22 cellular contexts compared by ENCODE assay signal in genomic region chr13:72127031-72127430, GRCh38.
"Had no signal": no experiment of that assay in that cellular context is flagged by ENCODE, and none has a peak within 500 bp of the region (broad histone marks: within the 10 kb centered on the region; RNA-seq: fewer than 3 reads in every experiment).

No MANE protein-coding gene starts in this region.

- H3K9ac ChIP-seq: parathyroid adenoma had no signal

- H3K27ac ChIP-seq: coronary artery, heart right ventricle, left ventricle myocardium inferior, parathyroid adenoma, stomach, suprapubic skin, tibial nerve, VCaP had no signal

- H3K27me3 ChIP-seq: heart right ventricle, stomach, suprapubic skin, tibial nerve had no signal

- H2AFZ ChIP-seq: parathyroid adenoma had no signal

- H3K36me3 ChIP-seq: heart right ventricle, left ventricle myocardium inferior, stomach, suprapubic skin, tibial nerve had no signal

- H3K79me2 ChIP-seq: parathyroid adenoma had no signal

- DNase-seq: activated CD4-positive, alpha-beta T cell treated with anti-CD3 and anti-CD28 coated beads, Interleukin-2, amount 10 ng/mL, durations not matched to agents 7 days and 5 days; activated CD4-positive, CD25-positive, alpha-beta regulatory T cell treated with anti-CD3 and anti-CD28 coated beads, Interleukin-2, amount 50 U/mL, for 72 hours; activated CD8-positive, alpha-beta memory T cell treated with anti-CD3 and anti-CD28 coated beads, Interleukin-2, amount 10 ng/mL, durations not matched to agents 7 days and 5 days; activated CD8-positive, alpha-beta T cell treated with anti-CD3 and anti-CD28 coated beads for 36 hours; activated gamma-delta T cell treated with Interleukin-2 at 50 U/mL for 16 hours; activated T-cell treated with anti-CD3 and anti-CD28 coated beads for 4 hours; aorta; cerebellar nuclear complex; heart right ventricle; kidney; left ventricle myocardium inferior; midbrain; right cardiac atrium; stimulated activated CD4-positive, alpha-beta T cell treated with anti-CD3 and anti-CD28 coated beads, Interleukin-12 subunit alpha, Interleukin-12 subunit beta, amount 100 ng/mL, for 4 hours; stimulated activated CD4-positive, alpha-beta T cell treated with anti-CD3 and anti-CD28 coated beads, Interleukin-4, amount 100 ng/mL, for 4 hours; stomach had no signal

- H3K9me3 ChIP-seq: heart right ventricle, left ventricle myocardium inferior, stomach, suprapubic skin, tibial nerve had no signal

- H3K4me1 ChIP-seq: heart right ventricle, left ventricle myocardium inferior, parathyroid adenoma, stomach, suprapubic skin, tibial nerve had no signal

- ATAC-seq: activated CD8-positive, alpha-beta memory T cell treated with anti-CD3 and anti-CD28 coated beads, Interleukin-2, amount 10 ng/mL, durations not matched to agents 7 days and 5 days; activated CD8-positive, alpha-beta T cell treated with anti-CD3 and anti-CD28 coated beads for 36 hours; heart right ventricle; natural killer cell treated with Interleukin-12 subunit alpha and Interleukin-12 subunit beta and Interleukin-15 and Interleukin-18, amount 100 ng/mL, for 72 hours; right cardiac atrium had no signal

- H3K4me3 ChIP-seq: coronary artery, heart right ventricle, left ventricle myocardium inferior, stomach, suprapubic skin, tibial nerve had no signal
